14 cellular contexts compared by ENCODE assay signal in the genomic region with DNA sequence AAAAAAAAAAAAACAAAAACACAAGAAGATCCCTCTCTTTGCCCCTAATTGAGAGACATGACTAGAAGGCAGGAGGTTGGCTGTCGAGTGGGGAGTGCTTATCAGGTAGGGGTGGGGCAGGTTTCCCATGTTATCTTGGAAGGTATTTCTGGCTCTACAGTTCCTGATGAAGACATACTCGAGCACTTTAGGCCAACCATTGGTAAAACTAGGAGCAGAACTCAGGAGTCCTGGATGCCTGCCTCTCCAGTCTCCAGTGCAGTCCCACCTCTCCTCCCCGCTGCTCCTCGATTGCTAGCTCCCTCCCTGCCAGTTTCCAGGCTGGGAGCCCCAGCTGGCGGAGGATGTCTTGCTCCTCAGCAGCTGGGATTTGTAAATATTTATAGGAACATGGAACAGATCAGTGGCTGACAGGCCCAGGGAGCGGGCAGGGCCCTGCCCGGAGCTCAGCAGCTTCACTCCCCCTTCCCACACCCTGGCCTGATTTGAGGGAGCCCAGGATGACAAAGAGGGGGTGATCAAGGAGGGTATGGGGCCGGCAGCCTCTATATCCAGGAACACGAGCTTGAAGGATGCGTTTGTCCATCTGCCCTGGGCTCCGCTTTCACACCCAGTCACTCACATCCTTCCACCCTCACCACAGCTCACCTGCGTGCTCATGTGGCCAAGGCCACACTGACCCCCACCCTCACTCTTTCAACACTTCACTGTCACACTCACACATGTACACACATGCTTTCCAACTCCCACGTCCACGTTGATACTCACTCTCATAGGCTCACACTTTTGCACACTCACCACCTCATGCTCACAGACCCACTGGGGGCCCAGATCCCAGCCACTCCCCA. TPM values are rescaled to one million over a fixed set of nuclear protein-coding genes. Genes with fewer than 3 reads are reported as not detected.
DNase-seq lines count a peak whose midpoint lies in the region; ATAC-seq and TF ChIP-seq lines count a peak whose summit lies in the region.
"Had no signal": no experiment of that assay in that cellular context is flagged by ENCODE, and none has a peak within 500 bp of the region (broad histone marks: within the 10 kb centered on the region; RNA-seq: fewer than 3 reads in every experiment).

No MANE protein-coding gene starts in this region.

- no peak overlapping the region for H3K27ac Mint-ChIP-seq in stimulated activated memory B cell treated with anti-CD40 and anti-IgM and Interleukin-4, amounts not matched to agents 10 μg/mL and 1 μg/mL and 100 μg/mL, for 72 hours
- H3K27ac Mint-ChIP-seq: activated T-cell treated with anti-CD3 and anti-CD28 coated beads, Interleukin-2, amount 50 U/mL, for 24 hours; natural killer cell had no signal

- H3K27ac ChIP-seq in transverse colon = peak overlapping the region; percentile 53 to 87 (median 60)
- H3K27ac ChIP-seq: GM23248 had no signal

- H3K36me3 ChIP-seq in transverse colon = no peaks in the 10 kb centered on the region

- in situ Hi-C loops in transverse colon (cut with MboI; ENCODE audit: low pct_ligation_motif_present in 1 of 4, low pct_unique_long_range_greater_than_20kb in 1 of 4, low sequenced_read_pairs in 3 of 4) = no loop called here

- no peak overlapping the region for H3K4me3 ChIP-seq in transverse colon
- H3K4me3 ChIP-seq: GM12878, GM23248 had no signal

- TF ChIP-seq CTCF in transverse colon (IDR thresholded peaks at IDR 0.05) = no peak

- TF ChIP-seq POLR2A in transverse colon (IDR thresholded peaks at IDR 0.05) = no peak

- TF ChIP-seq EP300 in transverse colon (IDR thresholded peaks at IDR 0.05; ENCODE audit: low read depth) = no peak

- peaks cover 75% of the 10 kb centered on the region for H3K27me3 Mint-ChIP-seq in stimulated activated memory B cell treated with anti-CD40 and anti-IgM and Interleukin-4, amounts not matched to agents 10 μg/mL and 1 μg/mL and 100 μg/mL, for 72 hours

- peaks cover 27% of the 10 kb centered on the region for H3K27me3 ChIP-seq in transverse colon

- H3K4me3 Mint-ChIP-seq in stimulated activated memory B cell treated with anti-CD40 and anti-IgM and Interleukin-4, amounts not matched to agents 10 μg/mL and 1 μg/mL and 100 μg/mL, for 72 hours = no peak overlapping the region
- H3K4me3 Mint-ChIP-seq: activated T-cell treated with anti-CD3 and anti-CD28 coated beads, Interleukin-2, amount 50 U/mL, for 24 hours; natural killer cell had no signal

- intact Hi-C loops in left colon (cut with DNase I, micrococcal nuclease) (no loop called here), transverse colon (cut with DNase I; ENCODE audit: low total_unique reads) (no loop called here)

- no peaks in the 10 kb centered on the region for H3K9me3 Mint-ChIP-seq in stimulated activated memory B cell treated with anti-CD40 and anti-IgM and Interleukin-4, amounts not matched to agents 10 μg/mL and 1 μg/mL and 100 μg/mL, for 72 hours
- H3K9me3 Mint-ChIP-seq: activated T-cell treated with anti-CD3 and anti-CD28 coated beads, Interleukin-2, amount 50 U/mL, for 24 hours; natural killer cell had no signal

- H3K36me3 Mint-ChIP-seq in stimulated activated memory B cell treated with anti-CD40 and anti-IgM and Interleukin-4, amounts not matched to agents 10 μg/mL and 1 μg/mL and 100 μg/mL, for 72 hours = no peaks in the 10 kb centered on the region
- H3K36me3 Mint-ChIP-seq: natural killer cell had no signal

- ATAC-seq in left colon = peak; percentile 19
- no peak for ATAC-seq in stimulated activated memory B cell treated with anti-CD40 and anti-IgM and Interleukin-4, amounts not matched to agents 10 μg/mL and 1 μg/mL and 100 μg/mL, for 72 hours
- ATAC-seq: GM12878, natural killer cell had no signal

- 44 to 50% methylated on average over 1 to 14 of the region's 14 CpGs for WGBS in transverse colon (ENCODE audit: low coverage in 1 of 2), 2 donors

- no peaks in the 10 kb centered on the region for H3K4me1 Mint-ChIP-seq in stimulated activated memory B cell treated with anti-CD40 and anti-IgM and Interleukin-4, amounts not matched to agents 10 μg/mL and 1 μg/mL and 100 μg/mL, for 72 hours
- H3K4me1 Mint-ChIP-seq: natural killer cell had no signal

- peaks cover 18 to 44% (median 22%) of the 10 kb centered on the region in 4 donors for H3K4me1 ChIP-seq in transverse colon

- no peaks in the 10 kb centered on the region for H3K9me3 ChIP-seq in transverse colon

- DNase-seq in NCI-H524 (lab: John Stamatoyannopoulos, UW) (peak; percentile 22 to 62), NCI-H524 treated with DMSO at 0.1 percent for 48 hours (lab: John Stamatoyannopoulos, UW) (no peak), brain pericyte (ENCODE audit: low read depth, low spot score) (peak; percentile 32), left colon (peak; percentile 33 to 65), transverse colon (peak; percentile 51), NCI-H2196 treated with DMSO at 0.1 percent for 48 hours (lab: John Stamatoyannopoulos, UW; ENCODE audit: unreplicated experiment) (no peak)
- no peak for DNase-seq in stimulated activated CD8-positive, alpha-beta memory T cell treated with anti-CD3 and anti-CD28 coated beads, Interleukin-4, amount 100 ng/mL, for 48 hours
- DNase-seq: activated T-cell treated with anti-CD3 and anti-CD28 coated beads, Interleukin-2, amount 50 U/mL, for 24 hours; aorta; GM23248; natural killer cell; stimulated activated CD4-positive, alpha-beta T cell treated with anti-CD3 and anti-CD28 coated beads, Interleukin-12 subunit alpha, Interleukin-12 subunit beta, amount 100 ng/mL, for 4 hours had no signal

RNA-seq across cellular contexts. Expression of gene C1QL1, which starts 11.5 kb away (rescaled TPM):
- total RNA-seq in left colon = 1 to 10 TPM in 1 of 2 donors, under 1 TPM in 1; 0.58 to 3.1 TPM
- total RNA-seq in transverse colon = 1 to 10 TPM in 2 of 4 donors, under 1 TPM in 1, not detected in 1; 0.55 to 6.8 (median 1.1) TPM
- total RNA-seq: GM12878, natural killer cell had no signal

RNA-seq across cellular contexts. Expression of gene KIF18B, which starts 32.1 kb away (rescaled TPM):
- 1 to 10 TPM; 3.0 to 8.8 TPM for total RNA-seq in left colon
- total RNA-seq in transverse colon = 1 to 10 TPM in 3 of 4 donors, under 1 TPM in 1; 0.82 to 7.6 (median 3.7) TPM

Comparison
In these comparisons a context has a peak if more than half of its experiments do, and no peak if none do; other contexts are left out.
1. DNase-seq: peak in NCI-H524 (2 of 2), brain pericyte (single experiment), left colon (2 of 2) and transverse colon (single experiment); none in NCI-H524 treated with DMSO at 0.1 percent for 48 hours (single experiment), NCI-H2196 treated with DMSO at 0.1 percent for 48 hours (single experiment) and stimulated activated CD8-positive, alpha-beta memory T cell treated with anti-CD3 and anti-CD28 coated beads, Interleukin-4, amount 100 ng/mL, for 48 hours (single experiment).